Comparison of ENCODE assay signal across 12 cellular contexts in the genomic region with DNA sequence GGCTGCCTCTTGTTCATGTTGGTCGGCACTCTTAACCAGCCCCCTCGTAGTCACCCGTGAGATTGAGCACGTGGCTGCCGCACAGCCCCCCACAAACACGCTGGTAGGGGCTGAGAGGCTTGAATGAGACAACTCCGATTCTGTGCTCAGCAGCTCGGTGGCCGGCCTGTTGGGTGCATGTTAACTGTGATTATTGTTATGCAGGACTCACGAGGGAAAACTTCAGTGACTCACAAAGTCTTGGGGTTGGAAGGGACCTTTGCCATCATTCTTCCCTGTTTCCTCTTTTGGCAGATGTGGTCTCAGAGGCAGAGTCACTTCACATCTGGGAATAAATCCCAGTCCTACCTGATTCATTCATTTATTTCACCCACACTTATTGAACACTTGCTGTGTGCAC.
DNase-seq lines count a peak whose midpoint lies in the region; ATAC-seq and TF ChIP-seq lines count a peak whose summit lies in the region.
"Had no signal": no experiment of that assay in that cellular context is flagged by ENCODE, and none has a peak within 500 bp of the region (broad histone marks: within the 10 kb centered on the region; RNA-seq: fewer than 3 reads in every experiment).

No MANE protein-coding gene starts in this region.

- peak overlapping the region; percentile 89 to 94 (median 92) for H3K27ac ChIP-seq in gastrocnemius medialis
- H3K27ac ChIP-seq: BLaER1 treated with 17β-estradiol and CSF1 and Interleukin-3, amounts not matched to agents 10 nM and 100 nM had no signal

- peaks cover 22 to 29% of the 10 kb centered on the region in 2 donors for H3K4me1 ChIP-seq in gastrocnemius medialis

- TF ChIP-seq POLR2A in gastrocnemius medialis (IDR thresholded peaks at IDR 0.05) = no peak

- H3K36me3 ChIP-seq in gastrocnemius medialis = no peaks in the 10 kb centered on the region
- H3K36me3 ChIP-seq: BLaER1 treated with 17β-estradiol and CSF1 and Interleukin-3, amounts not matched to agents 10 nM and 100 nM had no signal

- H3K4me3 ChIP-seq in AG10803 (ENCODE audit: low read length) (no peak overlapping the region), fibroblast of mammary gland (ENCODE audit: control insufficient read depth, low read depth, low read length) (no peak overlapping the region), gastrocnemius medialis (no peak overlapping the region)
- H3K4me3 ChIP-seq: BLaER1 treated with 17β-estradiol and CSF1 and Interleukin-3, amounts not matched to agents 10 nM and 100 nM; dorsolateral prefrontal cortex had no signal

- in situ Hi-C loops in gastrocnemius medialis (cut with MboI; ENCODE audit: low sequenced_read_pairs in 4 of 4) = no loop called here

- intact Hi-C loops in gastrocnemius medialis (cut with DNase I; ENCODE audit: low total_unique reads) = loop anchor here (2.0 to 5.0 kb wide), 3 partner anchors 73 to 374 kb away; no protein-coding TSS in a partner anchor

- peak in 1 of 2 donors; percentile 10 for ATAC-seq in gastrocnemius medialis
- ATAC-seq in GM18907 (IDR thresholded peaks at IDR 0.05; ENCODE audit: unreplicated experiment) = no peak

- no peak for TF ChIP-seq CTCF in AG10803 (conservative IDR thresholded peaks at IDR 0.05; ENCODE audit: low read length)
- no peak for TF ChIP-seq CTCF in fibroblast of mammary gland (conservative IDR thresholded peaks at IDR 0.05; ENCODE audit: control insufficient read depth, insufficient read depth, low read depth, low read length)
- no peak for TF ChIP-seq CTCF in gastrocnemius medialis (IDR thresholded peaks at IDR 0.05 in 4 of 5, conservative IDR thresholded peaks at IDR 0.05 in 1 of 5)

- DNase-seq in AG10803 (ENCODE audit: low read depth) = peak; percentile 91
- peak; percentile 9 for DNase-seq in RKO (ENCODE audit: low spot score)
- DNase-seq in fibroblast of mammary gland (ENCODE audit: low read depth) = peak; percentile 97
- DNase-seq in gastrocnemius medialis = peak; percentile 28 to 49
- no peak for DNase-seq in SHP77 treated with DMSO at 0.1 percent for 48 hours (lab: John Stamatoyannopoulos, UW)
- DNase-seq in NK-92 (lab: John Stamatoyannopoulos, UW; ENCODE audit: unreplicated experiment) = no peak
- DNase-seq in ecto neural progenitor cell (ENCODE audit: low spot score) = no peak
- DNase-seq: activated CD4-positive, alpha-beta memory T cell treated with anti-CD3 and anti-CD28 coated beads, Interleukin-2, amount 10 ng/mL, durations not matched to agents 7 days and 5 days; dorsolateral prefrontal cortex; T-helper 2 cell had no signal

- H3K9me3 ChIP-seq in gastrocnemius medialis = no peaks in the 10 kb centered on the region

- H3K27me3 ChIP-seq in gastrocnemius medialis = no peaks in the 10 kb centered on the region
- H3K27me3 ChIP-seq: BLaER1 treated with 17β-estradiol and CSF1 and Interleukin-3, amounts not matched to agents 10 nM and 100 nM had no signal

Comparison
In these comparisons a context has a peak if more than half of its experiments do, and no peak if none do; other contexts are left out.
1. DNase-seq: peak in AG10803 (single experiment), RKO (single experiment), fibroblast of mammary gland (single experiment) and gastrocnemius medialis (2 of 2); none in SHP77 treated with DMSO at 0.1 percent for 48 hours (single experiment), NK-92 (single experiment) and ecto neural progenitor cell (single experiment).